8 cellular contexts compared by ENCODE assay signal in genomic region chrX:80808160-80808735, GRCh38. TPM values are rescaled to one million over a fixed set of nuclear protein-coding genes. Genes with fewer than 3 reads are reported as not detected.
DNase-seq lines count a peak whose midpoint lies in the region; ATAC-seq lines count a peak whose summit lies in the region.

No MANE protein-coding gene starts in this region.

- ATAC-seq in GM18867 (IDR thresholded peaks at IDR 0.05; ENCODE audit: unreplicated experiment) (peak; percentile 62), HG03097 (IDR thresholded peaks at IDR 0.05; ENCODE audit: low FRiP score, unreplicated experiment) (peak; percentile 42)

- in situ Hi-C loops in ACHN (cut with HindIII; ENCODE audit: low pct_ligation_motif_present, low pct_unique_long_range_greater_than_20kb, low sequenced_read_pairs), result no loop called here

- DNase-seq in ACHN (peak; percentile 70), NCI-H2227 treated with DMSO at 0.1 percent for 48 hours (lab: John Stamatoyannopoulos, UW) (peak; percentile 70), cerebellum (ENCODE audit: low spot score) (peak; percentile 79), kidney glomerular epithelial cell (lab: John Stamatoyannopoulos, UW) (peak; percentile 43)
- DNase-seq in activated CD4-positive, alpha-beta T cell treated with anti-CD3 and anti-CD28 coated beads for 1 hour, result peak; percentile 63
- DNase-seq in stimulated activated CD4-positive, alpha-beta T cell treated with anti-CD3 and anti-CD28 coated beads, Interleukin-1b, Interleukin-23, amount 100 ng/mL, for 4 hours (ENCODE audit: low read depth in 2 of 2), result peak; percentile 48 to 68

RNA-seq across cellular contexts. Expression of gene BRWD3, which starts 1.4 kb away (rescaled TPM):
- total RNA-seq in cerebellum, result 50.5 TPM

Comparison
In these comparisons a context has a peak if more than half of its experiments do, and no peak if none do; other contexts are left out.
1. Peak in every context shown above with its lines: DNase-seq and ATAC-seq.